ENCODE assay signal across 8 cellular contexts in the genomic region with DNA sequence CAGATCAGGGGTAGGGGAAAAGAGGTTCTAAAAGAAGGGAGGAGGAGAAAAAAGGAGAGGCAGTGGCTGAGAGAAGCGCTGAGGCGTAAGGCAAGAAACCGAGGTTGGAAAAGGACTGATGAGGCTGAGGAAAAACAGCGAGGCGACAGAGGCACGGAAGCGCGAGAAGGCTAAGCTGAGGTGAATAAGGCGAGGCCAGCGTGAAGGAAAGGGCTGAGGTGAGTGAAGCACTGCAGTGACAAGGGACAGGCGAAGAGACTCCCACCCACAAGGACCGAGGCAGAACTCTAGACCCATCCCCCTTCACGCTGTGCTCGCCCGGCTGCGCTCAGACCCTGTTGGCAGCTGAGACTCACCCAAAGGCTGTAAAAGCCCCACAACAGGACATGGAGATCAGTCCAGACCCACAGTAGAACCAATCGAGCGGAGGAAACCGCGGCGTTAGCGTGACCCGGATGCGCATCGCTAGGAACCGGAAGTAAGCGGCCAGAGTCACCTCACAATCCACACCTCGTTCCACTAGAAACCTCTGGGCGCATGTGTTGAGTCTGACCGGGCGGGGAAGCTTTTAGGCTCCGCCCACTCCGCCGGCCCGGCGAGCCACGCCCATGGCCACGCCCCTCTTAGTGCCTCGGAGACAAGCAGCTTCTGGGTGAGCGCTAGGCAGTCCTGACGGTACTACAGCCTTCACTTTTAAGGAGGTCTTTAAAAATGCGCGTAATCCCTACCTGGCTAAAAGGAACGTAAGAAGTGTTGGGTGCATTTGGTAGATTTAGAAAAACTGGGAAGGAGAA. TPM values are rescaled to one million over a fixed set of nuclear protein-coding genes. Genes with fewer than 3 reads are reported as not detected.
A peak's percentile ranks its signal among the peaks of the same experiment; 100 is the strongest.
DNase-seq lines count a peak whose midpoint lies in the region; ATAC-seq, FAIRE-seq and TF ChIP-seq lines count a peak whose summit lies in the region.

A gene with protein sequence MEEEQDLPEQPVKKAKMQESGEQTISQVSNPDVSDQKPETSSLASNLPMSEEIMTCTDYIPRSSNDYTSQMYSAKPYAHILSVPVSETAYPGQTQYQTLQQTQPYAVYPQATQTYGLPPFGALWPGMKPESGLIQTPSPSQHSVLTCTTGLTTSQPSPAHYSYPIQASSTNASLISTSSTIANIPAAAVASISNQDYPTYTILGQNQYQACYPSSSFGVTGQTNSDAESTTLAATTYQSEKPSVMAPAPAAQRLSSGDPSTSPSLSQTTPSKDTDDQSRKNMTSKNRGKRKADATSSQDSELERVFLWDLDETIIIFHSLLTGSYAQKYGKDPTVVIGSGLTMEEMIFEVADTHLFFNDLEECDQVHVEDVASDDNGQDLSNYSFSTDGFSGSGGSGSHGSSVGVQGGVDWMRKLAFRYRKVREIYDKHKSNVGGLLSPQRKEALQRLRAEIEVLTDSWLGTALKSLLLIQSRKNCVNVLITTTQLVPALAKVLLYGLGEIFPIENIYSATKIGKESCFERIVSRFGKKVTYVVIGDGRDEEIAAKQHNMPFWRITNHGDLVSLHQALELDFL (minus strand): TSS at position 443 of the 794 bp plus-strand sequence. CDS start 30,584 bp downstream, outside the sequence.

- POLR2A ChIA-PET in T-cell (lab: Charles Lee), result interaction anchor here in 1 of 2 donors (0.5 to 0.6 kb wide), 3 partner anchors 129 to 287 kb away, joined by 3 read pairs; no protein-coding TSS in a partner anchor

- TF ChIP-seq POLR2A in GM12891 (IDR thresholded peaks at IDR 0.05; ENCODE audit: low read depth, low read length) (peak; percentile 94), transverse colon (IDR thresholded peaks at IDR 0.05) (peak; percentile 76)

- intact Hi-C loops in cardiac septum (cut with DNase I), result no loop called here
- intact Hi-C loops in transverse colon (cut with DNase I; ENCODE audit: low total_unique reads), result no loop called here

- FAIRE-seq in GM12891 (lab: Jason Lieb, UNC), result peak; percentile 98

- no peak for TF ChIP-seq EP300 in transverse colon (IDR thresholded peaks at IDR 0.05; ENCODE audit: low read depth)

- H4K8ac ChIP-seq in trophoblast cell (ENCODE audit: low read depth, low read length), result peak within 1 kb of the TSS; percentile 66

- H3K4me3 ChIP-seq in trophoblast cell (ENCODE audit: low read depth, low read length) (peak within 1 kb of the TSS; percentile 91), transverse colon (peak within 1 kb of the TSS; percentile 74 to 96 (median 88))

- WGBS in adipose tissue, 3 donors, result 0 to 1% (median 0%) methylated on average over 43 to 44 of the region's 44 CpGs
- no CpG with 5 or more reads among the region's 44 CpGs for WGBS in trophoblast cell (ENCODE audit: extremely low coverage, insufficient coverage, insufficient read length)
- 0 to 3% methylated on average over 15 to 43 of the region's 44 CpGs for WGBS in transverse colon (ENCODE audit: low coverage in 1 of 2), 2 donors

- peak within 1 kb of the TSS; percentile 76 for H4K91ac ChIP-seq in trophoblast cell (ENCODE audit: low read depth, low read length)

- H3K9me3 ChIP-seq in trophoblast cell (ENCODE audit: insufficient read depth, low read depth, low read length) (no peaks in the 10 kb centered on the region), transverse colon (no peaks in the 10 kb centered on the region)

- peaks cover 4% of the 10 kb centered on the region for H3K79me1 ChIP-seq in trophoblast cell (ENCODE audit: low read length)

- TF ChIP-seq CTCF in transverse colon (IDR thresholded peaks at IDR 0.05), result no peak

- H3K36me3 ChIP-seq in trophoblast cell (ENCODE audit: control insufficient read depth in 1 of 2, insufficient read depth in 2 of 2, low read length in 2 of 2) (no peaks in the 10 kb centered on the region), transverse colon (no peaks in the 10 kb centered on the region)

- H3K4me2 ChIP-seq in trophoblast cell (ENCODE audit: low read length), result peak within 1 kb of the TSS; percentile 79

- H3K4me1 Mint-ChIP-seq in T-cell, result peaks cover 46 to 49% (median 48%) of the 10 kb centered on the region in 3 donors

- no peak within 1 kb of the TSS for H2BK12ac ChIP-seq in trophoblast cell (ENCODE audit: low read length)

- H3K9ac ChIP-seq in trophoblast cell (ENCODE audit: low read length), result peak within 1 kb of the TSS; percentile 86

- H4K12ac ChIP-seq in trophoblast cell (ENCODE audit: low read depth, low read length), result peak within 1 kb of the TSS; percentile 72

- peak; percentile 90 for DNase-seq in GM12891 (ENCODE audit: insufficient read length, low spot score)
- peak; percentile 92 for DNase-seq in NCI-H1436 treated with DMSO at 0.1 percent for 48 hours (lab: John Stamatoyannopoulos, UW)
- peak; percentile 92 to 100 (median 98) for DNase-seq in T-cell
- peak; percentile 100 for DNase-seq in cardiac septum (ENCODE audit: low spot score)
- peak; percentile 99 for DNase-seq in trophoblast cell
- peak; percentile 99 for DNase-seq in transverse colon

- H3K4me1 ChIP-seq in trophoblast cell (ENCODE audit: control insufficient read depth in 1 of 2, insufficient read depth in 2 of 2, low read length in 2 of 2) (peaks cover 0 to 3% of the 10 kb centered on the region in 2 experiments), transverse colon (peaks cover 8 to 51% (median 31%) of the 10 kb centered on the region in 4 donors)

- no peaks in the 10 kb centered on the region for H3K9me3 Mint-ChIP-seq in T-cell

- peak within 1 kb of the TSS; percentile 95 for H3K4me3 Mint-ChIP-seq in T-cell

- H3K18ac ChIP-seq in trophoblast cell (ENCODE audit: low read length), result peak within 1 kb of the TSS; percentile 64

- H2AFZ ChIP-seq in trophoblast cell (ENCODE audit: insufficient read depth, low read length, poor library complexity), result peak within 1 kb of the TSS; percentile 13

- H3K79me2 ChIP-seq in trophoblast cell (ENCODE audit: control insufficient read depth, insufficient read depth, low read length, poor library complexity), result peaks cover 7% of the 10 kb centered on the region

- H2BK5ac ChIP-seq in trophoblast cell (ENCODE audit: low read depth, low read length, poor library complexity), result peak within 1 kb of the TSS; percentile 28

- CTCF ChIA-PET in T-cell (lab: Charles Lee), result interaction anchor here in 1 of 2 donors (0.7 to 1.1 kb wide), 6 partner anchors 82 to 161 kb away, joined by 3 to 9 read pairs (median 4); a partner anchor contains a TSS

- no peak within 1 kb of the TSS for H3K23ac ChIP-seq in trophoblast cell (ENCODE audit: low read length)

- no peaks in the 10 kb centered on the region for H3K27me3 ChIP-seq in trophoblast cell (ENCODE audit: insufficient read depth, low read length)
- no peaks in the 10 kb centered on the region for H3K27me3 ChIP-seq in transverse colon

- H3K14ac ChIP-seq in trophoblast cell (ENCODE audit: low read length), result peak within 1 kb of the TSS; percentile 94

- no peak within 1 kb of the TSS for H2AK5ac ChIP-seq in trophoblast cell (ENCODE audit: low read length)

- peak within 1 kb of the TSS; percentile 8 for H2BK120ac ChIP-seq in trophoblast cell (ENCODE audit: insufficient read depth, low read length, poor library complexity)

- H3K36me3 Mint-ChIP-seq in T-cell, result no peaks in the 10 kb centered on the region

- in situ Hi-C loops in transverse colon (cut with MboI; ENCODE audit: low pct_ligation_motif_present in 1 of 4, low pct_unique_long_range_greater_than_20kb in 1 of 4, low sequenced_read_pairs in 3 of 4), result no loop called here

- ATAC-seq in HG02840 (IDR thresholded peaks at IDR 0.05; ENCODE audit: low FRiP score, unreplicated experiment), result peak; percentile 94
- peak; percentile 93 to 97 (median 96) for ATAC-seq in T-cell (replicated peaks in 1 of 4)

- peaks cover 0 to 3% of the 10 kb centered on the region in 2 donors for H3K27me3 Mint-ChIP-seq in T-cell

- peak within 1 kb of the TSS; percentile 0 for H3K4ac ChIP-seq in trophoblast cell (ENCODE audit: low read depth, low read length)

- H3K27ac ChIP-seq in adipose tissue (ENCODE audit: low read depth, low read length), result peak within 1 kb of the TSS; percentile 30
- peak within 1 kb of the TSS; percentile 75 for H3K27ac ChIP-seq in trophoblast cell (ENCODE audit: low read depth, low read length)
- H3K27ac ChIP-seq in transverse colon, result peak within 1 kb of the TSS; percentile 93 to 98 (median 94)

- peak within 1 kb of the TSS; percentile 89 to 94 for H3K27ac Mint-ChIP-seq in T-cell

TF ChIP-seq in GM12891, 5 proteins besides CTCF, POLR2A, EP300 and RAD21:
- TF ChIP-seq TAF1 (IDR thresholded peaks at IDR 0.05; ENCODE audit: low read depth, low read length) (peak; percentile 79), POLR2AphosphoS5 (IDR thresholded peaks at IDR 0.05; ENCODE audit: low read depth, low read length) (peak; percentile 97), PAX5 (IDR thresholded peaks at IDR 0.05; ENCODE audit: insufficient read depth, low read length, severe bottlenecking) (no peak), SPI1 (IDR thresholded peaks at IDR 0.05; ENCODE audit: low read depth, low read length) (no peak), POU2F2 (IDR thresholded peaks at IDR 0.05; ENCODE audit: low read depth, low read length) (peak; percentile 76; the same call in 1 of the 2 replicates)
TF ChIP-seq in GM12891: peak in this region for 3.

RNA-seq across cellular contexts. Expression of the gene that starts here (rescaled TPM):
- 10.0 TPM for polyA plus RNA-seq in GM12891 (2012; ENCODE audit: low read depth, missing spikeins)
- 10 to 100 TPM; 15.0 to 20.2 (median 16.7) TPM for total RNA-seq in T-cell
- 1 to 10 TPM; 3.2 to 5.1 (median 4.2) TPM for polyA plus RNA-seq in adipose tissue
- total RNA-seq in cardiac septum, result 15.9 TPM
- polyA plus RNA-seq in trophoblast cell (2013), result 13.4 and 13.5 TPM in 2 replicates
- 10 to 100 TPM; 14.6 to 50.2 (median 18.5) TPM for total RNA-seq in transverse colon

Comparison
In these comparisons a context has a peak if more than half of its experiments do, and no peak if none do; other contexts are left out.
1. Peak in every context shown above with its lines: DNase-seq, ATAC-seq, H3K4me3 ChIP-seq and H3K27ac ChIP-seq.
2. H3K27ac ChIP-seq: peak in every context shown above with its lines; median percentile 94 in transverse colon; 75 in trophoblast cell; 30 in adipose tissue.